8 cellular contexts compared by ENCODE assay signal in the genomic region with DNA sequence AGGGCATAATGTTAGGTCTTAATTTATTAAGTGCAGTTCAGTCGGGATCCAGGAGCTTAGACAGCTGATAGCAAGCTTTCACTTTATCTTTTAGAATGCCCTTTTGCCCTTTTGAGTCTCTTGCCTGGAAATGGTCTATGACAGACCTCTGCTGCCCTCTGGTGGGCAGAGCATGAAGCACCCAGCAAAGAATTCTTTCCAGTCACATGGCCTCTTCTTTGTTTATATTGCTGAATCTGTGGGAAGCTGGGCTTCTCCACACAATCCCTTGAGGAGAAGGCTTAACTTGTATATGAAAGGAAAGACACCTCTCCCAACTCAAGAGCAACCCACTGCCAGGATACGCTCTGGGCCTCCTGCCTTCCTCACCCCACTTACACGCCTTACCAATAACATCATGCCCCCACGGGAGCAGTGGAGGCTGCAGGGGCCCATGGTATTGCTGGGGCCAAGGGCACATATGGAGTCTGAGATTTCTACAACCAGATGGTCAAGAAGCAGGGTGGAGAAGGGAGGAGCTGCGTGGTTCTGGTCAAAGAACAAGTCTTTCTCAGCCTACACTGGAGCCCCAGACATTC. TPM values are rescaled to one million over a fixed set of nuclear protein-coding genes. Genes with fewer than 3 reads are reported as not detected.
DNase-seq lines count a peak whose midpoint lies in the region; ATAC-seq, FAIRE-seq and TF ChIP-seq lines count a peak whose summit lies in the region.

No MANE protein-coding gene starts in this region.

- H4K20me1 ChIP-seq in mammary epithelial cell (ENCODE audit: insufficient read depth, low read length) (no peaks in the 10 kb centered on the region), keratinocyte (ENCODE audit: control insufficient read depth, extremely low read depth, insufficient read depth, low read length) (no peaks in the 10 kb centered on the region)

- intact Hi-C loops in mammary epithelial cell (cut with micrococcal nuclease), result loop anchor here (1.0 to 2.0 kb wide), 8 partner anchors 142 to 452 kb away; a partner anchor contains a TSS

- 22% methylated on average over 3 of the region's 5 CpGs for WGBS in mammary epithelial cell (ENCODE audit: low coverage, missing lambda C conversion rate)

- H3K27ac ChIP-seq in WERI-Rb-1 (peak overlapping the region; percentile 67), mammary epithelial cell (ENCODE audit: insufficient read depth, low read depth, low read length) (no peak overlapping the region), keratinocyte (ENCODE audit: control insufficient read depth, insufficient read depth, low read length) (no peak overlapping the region)

- no peaks in the 10 kb centered on the region for H3K9me3 ChIP-seq in WERI-Rb-1 (ENCODE audit: severe bottlenecking)
- H3K9me3 ChIP-seq in mammary epithelial cell (replicated peaks; ENCODE audit: insufficient read depth, low read length), result no peaks in the 10 kb centered on the region
- no peaks in the 10 kb centered on the region for H3K9me3 ChIP-seq in keratinocyte (ENCODE audit: control insufficient read depth, low read depth, low read length)

- H3K27me3 ChIP-seq in WERI-Rb-1 (ENCODE audit: insufficient read depth, low read depth, severe bottlenecking) (no peaks in the 10 kb centered on the region), mammary epithelial cell (ENCODE audit: insufficient read depth, low read length) (no peaks in the 10 kb centered on the region), keratinocyte (ENCODE audit: control insufficient read depth, extremely low read depth, insufficient read depth, low read length) (no peaks in the 10 kb centered on the region)

- TF ChIP-seq CTCF in AG04449 (IDR thresholded peaks at IDR 0.05; ENCODE audit: insufficient read depth, low read length, missing control alignments), result peak; percentile 79
- TF ChIP-seq CTCF in WERI-Rb-1 (IDR thresholded peaks at IDR 0.05; ENCODE audit: low read depth, low read length), result peak; percentile 78
- peak; percentile 89 to 92 for TF ChIP-seq CTCF in mammary epithelial cell (conservative IDR thresholded peaks at IDR 0.05 in 1 of 2, IDR thresholded peaks at IDR 0.05 in 1 of 2; ENCODE audit: extremely low read depth in 1 of 2, insufficient read depth in 1 of 2, low read depth in 1 of 2, low read length in 2 of 2)
- TF ChIP-seq CTCF in keratinocyte (optimal IDR thresholded peaks at IDR 0.05 in 1 of 3, IDR thresholded peaks at IDR 0.05 in 1 of 3, conservative IDR thresholded peaks at IDR 0.05 in 1 of 3; ENCODE audit: extremely low read depth in 1 of 3, insufficient read depth in 2 of 3, low read length in 3 of 3), result peak; percentile 83 to 91 (median 83)

- BruUV-seq in mammary epithelial cell (replicated peaks; lab: Mats Ljungman, UMichigan), result no TSS peak

- H2AFZ ChIP-seq in mammary epithelial cell (ENCODE audit: low read depth, low read length) (peak overlapping the region; percentile 87), keratinocyte (ENCODE audit: control insufficient read depth, low read length) (peak overlapping the region; percentile 57)

- in situ Hi-C loops in mammary epithelial cell (cut with MboI; ENCODE audit: low sequenced_read_pairs in 2 of 2), result loop anchor here (5.0 to 10.0 kb wide), 5 partner anchors 176 to 449 kb away; no protein-coding TSS in a partner anchor

- POLR2A ChIA-PET in AG04449 (lab: Yijun Ruan, JAX), result no interaction called here

- H3K4me2 ChIP-seq in mammary epithelial cell (ENCODE audit: insufficient read depth, low read depth, low read length) (no peak overlapping the region), keratinocyte (ENCODE audit: control insufficient read depth, extremely low read depth, insufficient read depth, low read depth, low read length) (no peak overlapping the region)

- FAIRE-seq in keratinocyte (lab: Jason Lieb, UNC), result peak; percentile 74

- no peaks in the 10 kb centered on the region for H3K36me3 ChIP-seq in WERI-Rb-1
- H3K36me3 ChIP-seq in mammary epithelial cell (ENCODE audit: insufficient read depth, low read length), result no peaks in the 10 kb centered on the region
- no peaks in the 10 kb centered on the region for H3K36me3 ChIP-seq in keratinocyte (ENCODE audit: control insufficient read depth in 2 of 2, extremely low read depth in 1 of 2, insufficient read depth in 2 of 2, low read length in 2 of 2)

- CTCF ChIA-PET in AG04449 (lab: Yijun Ruan, JAX), result interaction anchor here (0.5 to 6.0 kb wide), 89 partner anchors 9 to 1023 kb away, joined by 3 to 77 read pairs (median 7); a partner anchor contains a TSS
- CTCF ChIA-PET in mammary epithelial cell (lab: Charles Lee; ENCODE audit: low non-redundant PET), result interaction anchor here (0.5 to 1.2 kb wide), 9 partner anchors 8 to 886 kb away, joined by 3 to 23 read pairs (median 4); a partner anchor contains a TSS

- no peak overlapping the region; the same call in 1 of the 2 replicates for H3K4me3 ChIP-seq in AG04449 (ENCODE audit: low read depth, low read length)
- no peak overlapping the region for H3K4me3 ChIP-seq in WERI-Rb-1 (ENCODE audit: low read depth, low read length)
- no peak overlapping the region for H3K4me3 ChIP-seq in mammary epithelial cell (replicated peaks in 1 of 3; ENCODE audit: insufficient read depth in 1 of 3, low read depth in 2 of 3, low read length in 3 of 3)
- no peak overlapping the region for H3K4me3 ChIP-seq in keratinocyte (ENCODE audit: control insufficient read depth in 2 of 3, extremely low read depth in 1 of 3, insufficient read depth in 2 of 3, low read depth in 1 of 3, low read length in 3 of 3)

- dilution Hi-C loops in mammary epithelial cell (cut with HindIII; ENCODE audit: low sequenced_read_pairs), result loop anchor here (5.0 kb wide), 1 partner anchor 314 kb away; no protein-coding TSS in a partner anchor
- dilution Hi-C loops in keratinocyte (cut with MboI; ENCODE audit: extremely low pct_ligation_motif_present, low sequenced_read_pairs), result no loop called here

- H3K79me2 ChIP-seq in mammary epithelial cell (ENCODE audit: insufficient read depth, low read length) (no peaks in the 10 kb centered on the region), keratinocyte (ENCODE audit: control insufficient read depth, insufficient read depth, low read length) (no peaks in the 10 kb centered on the region)

- no peaks in the 10 kb centered on the region for H3K9me1 ChIP-seq in keratinocyte (ENCODE audit: control insufficient read depth, extremely low read depth, insufficient read depth, low read length)

- peak; percentile 52 for ATAC-seq in GM21528 (IDR thresholded peaks at IDR 0.05; ENCODE audit: low FRiP score, unreplicated experiment)
- ATAC-seq in GM19467 (IDR thresholded peaks at IDR 0.05; ENCODE audit: unreplicated experiment), result no peak

- DNase-seq in AG04449 (ENCODE audit: low read depth, low spot score) (peak; percentile 26), NCI-H2171 (lab: John Stamatoyannopoulos, UW) (peak; percentile 72), WERI-Rb-1 (peak; percentile 78), mammary epithelial cell (peak; percentile 60), keratinocyte (ENCODE audit: low read depth, low spot score) (no peak)
- peak; percentile 56 to 68 for DNase-seq in stimulated activated CD4-positive, alpha-beta T cell treated with anti-CD3 and anti-CD28 coated beads, Interleukin-15, amount 100 ng/mL, for 1 hour (ENCODE audit: low read depth in 1 of 2, low spot score in 1 of 2)

- H3K4me1 ChIP-seq in mammary epithelial cell (ENCODE audit: insufficient read depth, low read length) (no peaks in the 10 kb centered on the region), keratinocyte (ENCODE audit: control insufficient read depth, extremely low read depth, insufficient read depth, low read length) (no peaks in the 10 kb centered on the region)

- H3K9ac ChIP-seq in mammary epithelial cell (ENCODE audit: insufficient read depth, low read length) (no peak overlapping the region), keratinocyte (ENCODE audit: control insufficient read depth, extremely low read depth, insufficient read depth, low read length) (no peak overlapping the region)

RNA-seq across cellular contexts. Expression of a gene that starts 20.4 kb away (rescaled TPM):
- 1 to 10 TPM in 1 of 2 donors, under 1 TPM in 1; 0.33 to 1.4 TPM for total RNA-seq in mammary epithelial cell
- polyA plus RNA-seq in mammary epithelial cell (1.3 TPM), keratinocyte (0.58 to 1.5 TPM (median 1.0 TPM) in 3 replicates)
- polyA minus RNA-seq in mammary epithelial cell (12.3 TPM), keratinocyte (0.99 to 1.4 TPM in 2 of 3 replicates, not detected in the other)
- polyA plus RNA-seq in keratinocyte (2011; ENCODE audit: low read depth), result not detected
- polyA plus RNA-seq in keratinocyte (2011; cell fraction: cytosol; rRNA removed), result 0.81 and 1.2 TPM in 2 replicates
- 0.28 and 0.67 TPM in 2 replicates for polyA plus RNA-seq in keratinocyte (2011; cell fraction: nucleus; rRNA removed)
- polyA plus RNA-seq in keratinocyte (2012; ENCODE audit: low replicate concordance), result 0.17 and 3.6 TPM in 2 replicates
- not detected for polyA minus RNA-seq in keratinocyte (2011; cell fraction: cytosol; rRNA and poly(A)+ RNA removed)
- 0.70 TPM in 1 of 2 replicates, not detected in the other for polyA minus RNA-seq in keratinocyte (2011; cell fraction: nucleus; rRNA and poly(A)+ RNA removed)

RNA-seq across cellular contexts. Expression of a gene that starts 20.5 kb away (rescaled TPM):
- total RNA-seq in mammary epithelial cell, result 10 to 100 TPM; 12.8 to 34.2 TPM
- polyA plus RNA-seq in mammary epithelial cell, result 52.0 TPM
- 60.8 TPM for polyA minus RNA-seq in mammary epithelial cell
- polyA plus RNA-seq in keratinocyte, result 24.9 to 43.3 TPM (median 36.1 TPM) in 3 replicates
- 20.4 TPM for polyA plus RNA-seq in keratinocyte (2011; ENCODE audit: low read depth)
- polyA plus RNA-seq in keratinocyte (2011; cell fraction: cytosol; rRNA removed), result 21.3 and 26.4 TPM in 2 replicates
- polyA plus RNA-seq in keratinocyte (2011; cell fraction: nucleus; rRNA removed), result 25.1 and 28.9 TPM in 2 replicates
- polyA plus RNA-seq in keratinocyte (2012; ENCODE audit: low replicate concordance), result 21.7 and 32.9 TPM in 2 replicates
- 11.3 to 24.8 TPM (median 14.8 TPM) in 3 replicates for polyA minus RNA-seq in keratinocyte
- 13.4 TPM for polyA minus RNA-seq in keratinocyte (2011; cell fraction: cytosol; rRNA and poly(A)+ RNA removed)
- polyA minus RNA-seq in keratinocyte (2011; cell fraction: nucleus; rRNA and poly(A)+ RNA removed), result 7.4 and 10.1 TPM in 2 replicates

RNA-seq across cellular contexts. Expression of a gene that starts 41.2 kb away (rescaled TPM):
- total RNA-seq in mammary epithelial cell, result 10 to 100 TPM in 1 of 2 donors, 1 to 10 TPM in 1; 1.0 to 80.5 TPM
- polyA plus RNA-seq in mammary epithelial cell (148 TPM), keratinocyte (9.1 to 69.8 TPM (median 46.6 TPM) in 3 replicates)
- polyA minus RNA-seq in mammary epithelial cell (56.8 TPM), keratinocyte (5.0 to 33.8 TPM (median 27.2 TPM) in 3 replicates)
- not detected for polyA plus RNA-seq in keratinocyte (2011; ENCODE audit: low read depth)
- 16.0 and 19.1 TPM in 2 replicates for polyA plus RNA-seq in keratinocyte (2011; cell fraction: cytosol; rRNA removed)
- polyA plus RNA-seq in keratinocyte (2011; cell fraction: nucleus; rRNA removed), result 7.5 and 8.3 TPM in 2 replicates
- polyA plus RNA-seq in keratinocyte (2012; ENCODE audit: low replicate concordance), result 0.38 and 49.5 TPM in 2 replicates
- 27.8 TPM for polyA minus RNA-seq in keratinocyte (2011; cell fraction: cytosol; rRNA and poly(A)+ RNA removed)
- 5.1 and 9.5 TPM in 2 replicates for polyA minus RNA-seq in keratinocyte (2011; cell fraction: nucleus; rRNA and poly(A)+ RNA removed)

RNA-seq across cellular contexts. Expression of a gene that starts 49.1 kb away (rescaled TPM):
- not detected for total RNA-seq in mammary epithelial cell
- polyA plus RNA-seq in mammary epithelial cell (not detected), keratinocyte (not detected in 3 replicates)
- polyA minus RNA-seq in mammary epithelial cell (not detected), keratinocyte (not detected in 3 replicates)
- not detected for polyA plus RNA-seq in keratinocyte (2011; ENCODE audit: low read depth)
- not detected in 2 replicates for polyA plus RNA-seq in keratinocyte (2011; cell fraction: cytosol; rRNA removed)
- not detected in 2 replicates for polyA plus RNA-seq in keratinocyte (2011; cell fraction: nucleus; rRNA removed)
- polyA plus RNA-seq in keratinocyte (2012; ENCODE audit: low replicate concordance), result not detected in 2 replicates
- polyA minus RNA-seq in keratinocyte (2011; cell fraction: cytosol; rRNA and poly(A)+ RNA removed), result not detected
- not detected in 2 replicates for polyA minus RNA-seq in keratinocyte (2011; cell fraction: nucleus; rRNA and poly(A)+ RNA removed)

RNA-seq across cellular contexts. Expression of a gene that starts 55.8 kb away (rescaled TPM):
- total RNA-seq in mammary epithelial cell, result not detected
- polyA plus RNA-seq in mammary epithelial cell, result 0.18 TPM
- not detected for polyA minus RNA-seq in mammary epithelial cell
- 0.16 TPM in 1 of 3 replicates, not detected in the others for polyA plus RNA-seq in keratinocyte
- polyA plus RNA-seq in keratinocyte (2011; ENCODE audit: low read depth), result 0.92 TPM
- not detected in 2 replicates for polyA plus RNA-seq in keratinocyte (2011; cell fraction: cytosol; rRNA removed)
- 0.57 and 0.66 TPM in 2 replicates for polyA plus RNA-seq in keratinocyte (2011; cell fraction: nucleus; rRNA removed)
- polyA plus RNA-seq in keratinocyte (2012; ENCODE audit: low replicate concordance), result not detected in 2 replicates
- not detected in 3 replicates for polyA minus RNA-seq in keratinocyte
- not detected for polyA minus RNA-seq in keratinocyte (2011; cell fraction: cytosol; rRNA and poly(A)+ RNA removed)
- polyA minus RNA-seq in keratinocyte (2011; cell fraction: nucleus; rRNA and poly(A)+ RNA removed), result not detected in 2 replicates
